21 cellular contexts compared by ENCODE assay signal in the genomic region with DNA sequence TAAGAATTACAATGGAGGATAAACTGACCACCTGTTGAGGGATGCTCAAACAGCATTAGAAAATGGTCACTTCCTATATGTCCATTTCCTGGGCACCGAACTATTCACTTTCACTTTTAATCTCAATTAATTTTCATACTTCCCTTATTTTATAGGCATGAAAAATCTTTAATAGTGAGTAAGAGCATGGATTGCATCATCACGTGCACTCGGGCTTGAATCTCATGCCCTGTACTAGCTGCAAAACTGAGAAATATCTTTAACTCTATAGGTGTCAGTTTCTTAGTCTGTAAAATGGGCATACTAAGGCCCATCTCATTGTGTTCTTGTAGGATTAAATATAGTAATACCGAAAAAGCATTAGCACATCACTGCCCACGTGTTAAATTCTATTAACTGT.
"Had no signal": no experiment of that assay in that cellular context is flagged by ENCODE, and none has a peak within 500 bp of the region (broad histone marks: within the 10 kb centered on the region; RNA-seq: fewer than 3 reads in every experiment).

No MANE protein-coding gene starts in this region.

- H3K9ac ChIP-seq: parathyroid adenoma had no signal

- H3K27me3 ChIP-seq: colonic mucosa, hepatocyte, neutrophil, tibial artery had no signal

- DNase-seq: activated CD4-positive, alpha-beta T cell treated with anti-CD3 and anti-CD28 coated beads, Interleukin-2, amount 10 ng/mL, durations not matched to agents 7 days and 5 days; activated CD8-positive, alpha-beta memory T cell treated with anti-CD3 and anti-CD28 coated beads, Interleukin-2, amount 50 U/mL, for 4 hours; activated naive CD4-positive, alpha-beta T cell treated with anti-CD3 and anti-CD28 coated beads for 36 hours; activated T-cell treated with anti-CD3 and anti-CD28 coated beads, Interleukin-2, amount 50 U/mL, for 4 hours; anterior cingulate cortex; central memory CD4-positive, alpha-beta T cell; colonic mucosa; islet precursor cell; stimulated activated CD4-positive, alpha-beta T cell treated with anti-CD3 and anti-CD28 coated beads, Interleukin-2, amount 100 ng/mL, for 24 hours; stimulated activated naive CD8-positive, alpha-beta T cell treated with anti-CD3 and anti-CD28 coated beads, Interleukin-15, Interleukin-2, amounts not matched to agents 100 U/mL and 50 U/mL, for 24 hours; substantia nigra; tibial artery had no signal

- H3K9me3 Mint-ChIP-seq: activated CD4-positive, alpha-beta T cell treated with anti-CD3 and anti-CD28 coated beads, Interleukin-2, amount 10 ng/mL, durations not matched to agents 7 days and 5 days; activated naive CD4-positive, alpha-beta T cell treated with anti-CD3 and anti-CD28 coated beads for 36 hours had no signal

- H3K27ac ChIP-seq: colonic mucosa, hepatocyte, neutrophil, parathyroid adenoma, tibial artery had no signal

- H3K4me1 Mint-ChIP-seq: activated CD4-positive, alpha-beta T cell treated with anti-CD3 and anti-CD28 coated beads, Interleukin-2, amount 10 ng/mL, durations not matched to agents 7 days and 5 days; brain had no signal

- H3K4me3 ChIP-seq: colonic mucosa, hepatocyte, lung, tibial artery had no signal

- H3K27ac Mint-ChIP-seq: activated CD4-positive, alpha-beta T cell treated with anti-CD3 and anti-CD28 coated beads, Interleukin-2, amount 10 ng/mL, durations not matched to agents 7 days and 5 days; activated naive CD4-positive, alpha-beta T cell treated with anti-CD3 and anti-CD28 coated beads for 36 hours; brain; natural killer cell treated with Interleukin-12 subunit alpha and Interleukin-12 subunit beta and Interleukin-15 and Interleukin-18, amount 100 ng/mL, for 72 hours; T-helper 1 cell treated with Interleukin-12 subunit alpha and Interleukin-12 subunit beta and Interleukin-4 antibody, amounts not matched to agents 30 μg/mL and 1 μg/mL, for 36 hours had no signal

- H2AFZ ChIP-seq: hepatocyte, parathyroid adenoma had no signal

- H3K4me1 ChIP-seq: colonic mucosa, parathyroid adenoma had no signal

- H3K4me2 ChIP-seq: hepatocyte had no signal

- H3K79me2 ChIP-seq: hepatocyte, parathyroid adenoma had no signal

- H3K36me3 ChIP-seq: colonic mucosa, neutrophil, tibial artery had no signal

- H3K9me3 ChIP-seq: colonic mucosa, neutrophil had no signal

- H3K36me3 Mint-ChIP-seq: brain; natural killer cell treated with Interleukin-12 subunit alpha and Interleukin-12 subunit beta and Interleukin-15 and Interleukin-18, amount 100 ng/mL, for 72 hours had no signal

- ATAC-seq: activated CD4-positive, CD25-positive, alpha-beta regulatory T cell treated with anti-CD3 and anti-CD28 coated beads, Interleukin-2, amount 50 U/mL, for 24 hours; activated T-cell treated with anti-CD3 and anti-CD28 coated beads, Interleukin-2, amount 50 U/mL, for 4 hours; left lobe of liver; natural killer cell treated with Interleukin-12 subunit alpha and Interleukin-12 subunit beta and Interleukin-15 and Interleukin-18, amount 100 ng/mL, for 72 hours; stimulated activated naive CD8-positive, alpha-beta T cell treated with anti-CD3 and anti-CD28 coated beads, Interleukin-15, Interleukin-2, amounts not matched to agents 100 U/mL and 50 U/mL, for 24 hours had no signal

- H3K4me3 Mint-ChIP-seq: activated CD4-positive, alpha-beta T cell treated with anti-CD3 and anti-CD28 coated beads, Interleukin-2, amount 10 ng/mL, durations not matched to agents 7 days and 5 days; activated naive CD4-positive, alpha-beta T cell treated with anti-CD3 and anti-CD28 coated beads for 36 hours; activated T-cell treated with anti-CD3 and anti-CD28 coated beads, Interleukin-2, amount 50 U/mL, for 4 hours; brain; natural killer cell treated with Interleukin-12 subunit alpha and Interleukin-12 subunit beta and Interleukin-15 and Interleukin-18, amount 100 ng/mL, for 72 hours; T-helper 1 cell treated with Interleukin-12 subunit alpha and Interleukin-12 subunit beta and Interleukin-4 antibody, amounts not matched to agents 30 μg/mL and 1 μg/mL, for 36 hours had no signal

- H3K27me3 Mint-ChIP-seq: activated CD4-positive, alpha-beta T cell treated with anti-CD3 and anti-CD28 coated beads, Interleukin-2, amount 10 ng/mL, durations not matched to agents 7 days and 5 days; natural killer cell treated with Interleukin-12 subunit alpha and Interleukin-12 subunit beta and Interleukin-15 and Interleukin-18, amount 100 ng/mL, for 72 hours had no signal
